In the genomic region with DNA sequence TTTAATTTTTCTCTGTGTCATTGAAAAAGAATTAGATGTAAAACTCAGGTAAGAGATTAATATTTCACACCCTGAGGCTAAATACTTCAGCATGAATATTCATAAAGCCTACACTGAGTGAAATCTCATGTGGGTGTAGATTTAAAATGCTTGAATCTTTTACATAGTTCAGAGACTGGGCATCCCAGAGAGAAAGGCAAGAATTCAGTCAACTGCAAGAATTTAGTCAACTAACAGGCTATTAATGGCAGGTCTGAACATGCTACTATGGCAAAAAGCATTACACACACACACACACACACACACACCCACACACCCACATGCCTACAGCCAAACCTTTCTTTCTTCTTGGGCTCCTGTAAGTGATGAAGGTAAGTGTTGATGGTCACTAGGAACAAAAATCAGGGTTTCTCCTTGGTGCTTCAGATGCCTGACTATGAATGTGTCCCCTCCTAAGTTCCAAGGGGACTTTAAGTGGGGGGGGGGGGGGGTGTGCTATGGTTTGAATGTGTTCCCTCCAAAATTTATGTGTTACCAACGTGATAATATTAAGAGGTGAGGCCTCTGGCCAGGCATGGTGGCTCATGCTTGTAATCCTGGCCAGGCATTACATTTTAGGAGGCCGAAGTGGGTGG, we compare ENCODE assay signal across 1 cellular context.
A peak's percentile ranks its signal among the peaks of the same experiment; 100 is the strongest.
TF ChIP-seq lines count a peak whose summit lies in the region.

No MANE protein-coding gene starts in this region.

TF ChIP-seq in HEK293, 187 proteins besides CTCF, POLR2A, EP300 and RAD21 (continued from another document):
- peak; percentile 62 for TF ChIP-seq EGR2 (tag by site-specific recombination; IDR thresholded peaks at IDR 0.05; ENCODE audit: low read depth)
- TF ChIP-seq ZNF529 (tag by site-specific recombination; IDR thresholded peaks at IDR 0.05; ENCODE audit: insufficient replicate concordance) = no peak
- peak; percentile 74 for TF ChIP-seq ZFHX2 (tag by site-specific recombination; conservative IDR thresholded peaks at IDR 0.05)
- TF ChIP-seq ZNF660 (tag by site-specific recombination; IDR thresholded peaks at IDR 0.05) = no peak
- no peak for TF ChIP-seq FEZF1 (tag by site-specific recombination; IDR thresholded peaks at IDR 0.05)
- TF ChIP-seq, protein P1, sequence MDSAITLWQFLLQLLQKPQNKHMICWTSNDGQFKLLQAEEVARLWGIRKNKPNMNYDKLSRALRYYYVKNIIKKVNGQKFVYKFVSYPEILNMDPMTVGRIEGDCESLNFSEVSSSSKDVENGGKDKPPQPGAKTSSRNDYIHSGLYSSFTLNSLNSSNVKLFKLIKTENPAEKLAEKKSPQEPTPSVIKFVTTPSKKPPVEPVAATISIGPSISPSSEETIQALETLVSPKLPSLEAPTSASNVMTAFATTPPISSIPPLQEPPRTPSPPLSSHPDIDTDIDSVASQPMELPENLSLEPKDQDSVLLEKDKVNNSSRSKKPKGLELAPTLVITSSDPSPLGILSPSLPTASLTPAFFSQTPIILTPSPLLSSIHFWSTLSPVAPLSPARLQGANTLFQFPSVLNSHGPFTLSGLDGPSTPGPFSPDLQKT (IDR thresholded peaks at IDR 0.05; ENCODE audit: borderline replicate concordance, low read depth, low read length) = no peak
- no peak for TF ChIP-seq HOXD13 (CRISPR knock-in tag; IDR thresholded peaks at IDR 0.05; ENCODE audit: borderline replicate concordance)
